Comparison of ENCODE assay signal across 11 cellular contexts in the genomic region with DNA sequence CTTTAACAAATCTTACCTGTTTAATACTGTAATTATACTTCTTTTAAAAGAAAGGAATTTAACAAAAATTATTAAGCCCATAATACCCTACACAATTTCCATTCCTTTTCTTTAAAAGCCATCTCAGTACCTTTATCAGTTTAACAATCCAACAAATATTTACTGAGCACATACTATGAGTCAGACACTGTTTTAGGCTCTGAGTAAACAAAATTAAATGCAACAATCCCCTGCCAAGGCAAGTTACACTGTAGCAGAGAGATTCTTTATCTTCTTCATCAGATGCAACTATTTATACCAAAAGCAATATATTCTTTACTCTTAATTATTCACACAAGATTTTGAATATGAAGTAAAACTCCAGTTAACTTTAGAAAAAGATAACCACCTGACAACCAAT.
"Had no signal": no experiment of that assay in that cellular context is flagged by ENCODE, and none has a peak within 500 bp of the region (broad histone marks: within the 10 kb centered on the region; RNA-seq: fewer than 3 reads in every experiment).

No MANE protein-coding gene starts in this region.

- H3K4me3 ChIP-seq: left ventricle myocardium inferior had no signal

- H3K27ac ChIP-seq: left ventricle myocardium inferior had no signal

- H3K27ac Mint-ChIP-seq: activated CD4-positive, alpha-beta T cell treated with anti-CD3 and anti-CD28 coated beads, Interleukin-2, amount 10 ng/mL, durations not matched to agents 24 days and 14 days; stimulated activated memory B cell treated with anti-CD40 and anti-IgM and Interleukin-4, amounts not matched to agents 10 μg/mL and 1 μg/mL and 100 μg/mL, for 72 hours had no signal

- DNase-seq: activated CD4-positive, alpha-beta T cell treated with anti-CD3 and anti-CD28 coated beads, Interleukin-2, amount 10 ng/mL, durations not matched to agents 24 days and 14 days; activated CD4-positive, CD25-positive, alpha-beta regulatory T cell; activated naive CD4-positive, alpha-beta T cell treated with anti-CD3 and anti-CD28 coated beads, Interleukin-2, amount 50 U/mL, for 16 hours; glutamatergic neuron; hypothalamus; left ventricle myocardium inferior; posterior cingulate gyrus; retina; stimulated activated CD4-positive, alpha-beta T cell treated with anti-CD3 and anti-CD28 coated beads, Interleukin-2, amount 100 ng/mL, for 48 hours had no signal

- H3K36me3 ChIP-seq: left ventricle myocardium inferior had no signal

- H3K4me3 Mint-ChIP-seq: activated CD4-positive, alpha-beta T cell treated with anti-CD3 and anti-CD28 coated beads, Interleukin-2, amount 10 ng/mL, durations not matched to agents 24 days and 14 days; stimulated activated memory B cell treated with anti-CD40 and anti-IgM and Interleukin-4, amounts not matched to agents 10 μg/mL and 1 μg/mL and 100 μg/mL, for 72 hours had no signal

- H3K9me3 ChIP-seq: left ventricle myocardium inferior had no signal

- H3K9me3 Mint-ChIP-seq: activated CD4-positive, alpha-beta T cell treated with anti-CD3 and anti-CD28 coated beads, Interleukin-2, amount 10 ng/mL, durations not matched to agents 24 days and 14 days; natural killer cell treated with Interleukin-12 subunit alpha and Interleukin-12 subunit beta and Interleukin-15 and Interleukin-18, amount 100 ng/mL, for 72 hours; stimulated activated memory B cell treated with anti-CD40 and anti-IgM and Interleukin-4, amounts not matched to agents 10 μg/mL and 1 μg/mL and 100 μg/mL, for 72 hours had no signal

- H3K27me3 Mint-ChIP-seq: activated CD4-positive, alpha-beta T cell treated with anti-CD3 and anti-CD28 coated beads, Interleukin-2, amount 10 ng/mL, durations not matched to agents 24 days and 14 days; natural killer cell treated with Interleukin-12 subunit alpha and Interleukin-12 subunit beta and Interleukin-15 and Interleukin-18, amount 100 ng/mL, for 72 hours; stimulated activated memory B cell treated with anti-CD40 and anti-IgM and Interleukin-4, amounts not matched to agents 10 μg/mL and 1 μg/mL and 100 μg/mL, for 72 hours had no signal

- ATAC-seq: natural killer cell treated with Interleukin-12 subunit alpha and Interleukin-12 subunit beta and Interleukin-15 and Interleukin-18, amount 100 ng/mL, for 72 hours; stimulated activated memory B cell treated with anti-CD40 and anti-IgM and Interleukin-4, amounts not matched to agents 10 μg/mL and 1 μg/mL and 100 μg/mL, for 72 hours had no signal
